ENCODE assay signal across 8 cellular contexts in the genomic region with DNA sequence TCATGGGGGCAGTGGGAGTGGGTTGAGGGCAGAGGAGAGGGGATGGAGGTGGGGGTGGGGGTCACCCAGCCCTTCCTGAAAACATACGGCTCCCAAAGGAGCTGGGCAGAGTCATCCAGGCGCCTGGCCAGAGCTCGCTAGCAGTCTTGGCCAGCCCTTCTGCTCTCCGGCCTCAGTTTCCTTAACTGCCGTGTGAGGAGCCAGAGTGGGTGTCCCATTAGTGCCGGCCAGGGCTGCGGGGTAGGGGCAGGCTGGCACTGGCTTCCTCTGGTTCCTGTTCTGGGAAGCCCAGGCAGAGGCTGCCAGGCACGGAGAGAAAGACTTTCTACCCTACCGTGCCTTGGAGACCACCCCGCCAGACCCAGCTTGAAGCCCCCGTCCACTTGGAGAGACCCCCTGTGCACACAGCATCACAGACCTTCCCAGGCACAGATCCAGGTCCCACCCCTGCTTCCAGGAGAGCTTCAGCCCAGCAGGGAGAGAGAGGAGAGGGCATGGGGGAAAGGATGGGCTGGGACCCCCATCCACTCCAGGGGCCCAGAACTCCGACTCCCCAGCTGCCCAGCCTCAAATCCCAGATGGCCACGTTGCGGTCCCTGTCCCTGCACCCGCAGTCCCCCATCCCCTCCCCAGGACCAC.
DNase-seq lines count a peak whose midpoint lies in the region; ATAC-seq and TF ChIP-seq lines count a peak whose summit lies in the region.

No MANE protein-coding gene starts in this region.

- peak overlapping the region; percentile 85 for H3K4me3 ChIP-seq in skeletal muscle cell (ENCODE audit: low read depth, low read length)

- H3K4me3 Mint-ChIP-seq in WTC11 (peak overlapping the region; percentile 43), glutamatergic neuron (ENCODE audit: unreplicated experiment) (no peak overlapping the region)
- H3K4me3 Mint-ChIP-seq in activated CD8-positive, alpha-beta memory T cell treated with anti-CD3 and anti-CD28 coated beads, Interleukin-2, amount 10 ng/mL, durations not matched to agents 7 days and 5 days, result no peak overlapping the region

- H3K9me3 Mint-ChIP-seq in WTC11 (no peaks in the 10 kb centered on the region), glutamatergic neuron (ENCODE audit: unreplicated experiment) (peaks cover 14% of the 10 kb centered on the region)
- no peaks in the 10 kb centered on the region for H3K9me3 Mint-ChIP-seq in activated CD8-positive, alpha-beta memory T cell treated with anti-CD3 and anti-CD28 coated beads, Interleukin-2, amount 10 ng/mL, durations not matched to agents 7 days and 5 days (ENCODE audit: low read depth)

- H3K4me1 Mint-ChIP-seq in WTC11 (peaks cover 11% of the 10 kb centered on the region; the same call in 1 of the 2 replicates), glutamatergic neuron (ENCODE audit: low read depth, unreplicated experiment) (peaks cover 24% of the 10 kb centered on the region)
- H3K4me1 Mint-ChIP-seq in activated CD8-positive, alpha-beta memory T cell treated with anti-CD3 and anti-CD28 coated beads, Interleukin-2, amount 10 ng/mL, durations not matched to agents 7 days and 5 days, result peaks cover 25% of the 10 kb centered on the region

- CTCF ChIA-PET in WTC11 (lab: Charles Lee), result interaction anchor here (0.6 to 3.6 kb wide), 14 partner anchors 8 to 607 kb away, joined by 3 to 54 read pairs (median 5); no protein-coding TSS in a partner anchor
- CTCF ChIA-PET in activated CD8-positive, alpha-beta memory T cell treated with anti-CD3 and anti-CD28 coated beads, Interleukin-2, amount 10 ng/mL, durations not matched to agents 7 days and 5 days (lab: Charles Lee), result interaction anchor here (1.6 to 2.7 kb wide), 2 partner anchors 11 to 78 kb away, joined by 7 to 10 read pairs; no protein-coding TSS in a partner anchor

- H3K36me3 Mint-ChIP-seq in WTC11 (peaks cover 8% of the 10 kb centered on the region), glutamatergic neuron (ENCODE audit: unreplicated experiment) (peaks cover 5% of the 10 kb centered on the region)
- no peaks in the 10 kb centered on the region for H3K36me3 Mint-ChIP-seq in activated CD8-positive, alpha-beta memory T cell treated with anti-CD3 and anti-CD28 coated beads, Interleukin-2, amount 10 ng/mL, durations not matched to agents 7 days and 5 days

- no peak overlapping the region for H3K27ac Mint-ChIP-seq in WTC11
- H3K27ac Mint-ChIP-seq in glutamatergic neuron (ENCODE audit: unreplicated experiment), result peak overlapping the region; percentile 66
- no peak overlapping the region for H3K27ac Mint-ChIP-seq in activated CD8-positive, alpha-beta memory T cell treated with anti-CD3 and anti-CD28 coated beads, Interleukin-2, amount 10 ng/mL, durations not matched to agents 7 days and 5 days

- DNase-seq in EH (ENCODE audit: low read depth), result peak; percentile 19
- DNase-seq in WTC11 (ENCODE audit: low spot score), result no peak
- no peak for DNase-seq in glutamatergic neuron
- DNase-seq in skeletal muscle cell (ENCODE audit: low read depth), result no peak
- no peak for DNase-seq in RPMI8226
- DNase-seq in activated CD8-positive, alpha-beta memory T cell treated with anti-CD3 and anti-CD28 coated beads, Interleukin-2, amount 10 ng/mL, durations not matched to agents 7 days and 5 days, result no peak
- DNase-seq in occipital lobe (lab: John Stamatoyannopoulos, UW), result no peak

- TF ChIP-seq CTCF in WTC11 (IDR thresholded peaks at IDR 0.05) (no peak), glutamatergic neuron (IDR thresholded peaks at IDR 0.05; ENCODE audit: partially characterized antibody, unreplicated experiment) (no peak)

- POLR2A ChIA-PET in WTC11 (lab: Charles Lee), result interaction anchor here (0.6 to 0.7 kb wide), 2 partner anchors 41 to 115 kb away, joined by 3 to 5 read pairs; no protein-coding TSS in a partner anchor

- H3K27me3 Mint-ChIP-seq in WTC11 (ENCODE audit: low read depth) (no peaks in the 10 kb centered on the region), glutamatergic neuron (ENCODE audit: unreplicated experiment) (peaks cover 13% of the 10 kb centered on the region)
- H3K27me3 Mint-ChIP-seq in activated CD8-positive, alpha-beta memory T cell treated with anti-CD3 and anti-CD28 coated beads, Interleukin-2, amount 10 ng/mL, durations not matched to agents 7 days and 5 days, result no peaks in the 10 kb centered on the region

- ATAC-seq in WTC11, result no peak
- no peak for ATAC-seq in activated CD8-positive, alpha-beta memory T cell treated with anti-CD3 and anti-CD28 coated beads, Interleukin-2, amount 10 ng/mL, durations not matched to agents 7 days and 5 days
- ATAC-seq in HG03196 (IDR thresholded peaks at IDR 0.05; ENCODE audit: unreplicated experiment), result no peak

TF ChIP-seq in WTC11, 78 proteins besides CTCF, POLR2A, EP300 and RAD21 (continues in another document):
- TF ChIP-seq, protein P1, sequence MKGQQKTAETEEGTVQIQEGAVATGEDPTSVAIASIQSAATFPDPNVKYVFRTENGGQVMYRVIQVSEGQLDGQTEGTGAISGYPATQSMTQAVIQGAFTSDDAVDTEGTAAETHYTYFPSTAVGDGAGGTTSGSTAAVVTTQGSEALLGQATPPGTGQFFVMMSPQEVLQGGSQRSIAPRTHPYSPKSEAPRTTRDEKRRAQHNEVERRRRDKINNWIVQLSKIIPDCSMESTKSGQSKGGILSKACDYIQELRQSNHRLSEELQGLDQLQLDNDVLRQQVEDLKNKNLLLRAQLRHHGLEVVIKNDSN (CRISPR knock-in tag; IDR thresholded peaks at IDR 0.05), result no peak
- TF ChIP-seq ELF4 (CRISPR knock-in tag; IDR thresholded peaks at IDR 0.05; ENCODE audit: low read depth), result no peak
- no peak for TF ChIP-seq ZNF121 (CRISPR knock-in tag; IDR thresholded peaks at IDR 0.05)
- no peak for TF ChIP-seq ZNF232 (CRISPR knock-in tag; IDR thresholded peaks at IDR 0.05)
- TF ChIP-seq, protein P2, sequence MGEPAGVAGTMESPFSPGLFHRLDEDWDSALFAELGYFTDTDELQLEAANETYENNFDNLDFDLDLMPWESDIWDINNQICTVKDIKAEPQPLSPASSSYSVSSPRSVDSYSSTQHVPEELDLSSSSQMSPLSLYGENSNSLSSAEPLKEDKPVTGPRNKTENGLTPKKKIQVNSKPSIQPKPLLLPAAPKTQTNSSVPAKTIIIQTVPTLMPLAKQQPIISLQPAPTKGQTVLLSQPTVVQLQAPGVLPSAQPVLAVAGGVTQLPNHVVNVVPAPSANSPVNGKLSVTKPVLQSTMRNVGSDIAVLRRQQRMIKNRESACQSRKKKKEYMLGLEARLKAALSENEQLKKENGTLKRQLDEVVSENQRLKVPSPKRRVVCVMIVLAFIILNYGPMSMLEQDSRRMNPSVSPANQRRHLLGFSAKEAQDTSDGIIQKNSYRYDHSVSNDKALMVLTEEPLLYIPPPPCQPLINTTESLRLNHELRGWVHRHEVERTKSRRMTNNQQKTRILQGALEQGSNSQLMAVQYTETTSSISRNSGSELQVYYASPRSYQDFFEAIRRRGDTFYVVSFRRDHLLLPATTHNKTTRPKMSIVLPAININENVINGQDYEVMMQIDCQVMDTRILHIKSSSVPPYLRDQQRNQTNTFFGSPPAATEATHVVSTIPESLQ (CRISPR knock-in tag; IDR thresholded peaks at IDR 0.05), result no peak
- TF ChIP-seq CREM (CRISPR knock-in tag; IDR thresholded peaks at IDR 0.05), result no peak
- no peak for TF ChIP-seq GRHL2 (CRISPR knock-in tag; IDR thresholded peaks at IDR 0.05; ENCODE audit: insufficient replicate concordance, severe bottlenecking)
- TF ChIP-seq, protein P3, sequence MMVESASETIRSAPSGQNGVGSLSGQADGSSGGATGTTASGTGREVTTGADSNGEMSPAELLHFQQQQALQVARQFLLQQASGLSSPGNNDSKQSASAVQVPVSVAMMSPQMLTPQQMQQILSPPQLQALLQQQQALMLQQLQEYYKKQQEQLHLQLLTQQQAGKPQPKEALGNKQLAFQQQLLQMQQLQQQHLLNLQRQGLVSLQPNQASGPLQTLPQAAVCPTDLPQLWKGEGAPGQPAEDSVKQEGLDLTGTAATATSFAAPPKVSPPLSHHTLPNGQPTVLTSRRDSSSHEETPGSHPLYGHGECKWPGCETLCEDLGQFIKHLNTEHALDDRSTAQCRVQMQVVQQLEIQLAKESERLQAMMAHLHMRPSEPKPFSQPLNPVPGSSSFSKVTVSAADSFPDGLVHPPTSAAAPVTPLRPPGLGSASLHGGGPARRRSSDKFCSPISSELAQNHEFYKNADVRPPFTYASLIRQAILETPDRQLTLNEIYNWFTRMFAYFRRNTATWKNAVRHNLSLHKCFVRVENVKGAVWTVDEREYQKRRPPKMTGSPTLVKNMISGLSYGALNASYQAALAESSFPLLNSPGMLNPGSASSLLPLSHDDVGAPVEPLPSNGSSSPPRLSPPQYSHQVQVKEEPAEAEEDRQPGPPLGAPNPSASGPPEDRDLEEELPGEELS (CRISPR knock-in tag; IDR thresholded peaks at IDR 0.05), result no peak
- no peak for TF ChIP-seq GTF2I (CRISPR knock-in tag; conservative IDR thresholded peaks at IDR 0.05)
- no peak for TF ChIP-seq NFYB (CRISPR knock-in tag; conservative IDR thresholded peaks at IDR 0.05; ENCODE audit: low read depth)
- TF ChIP-seq GABPB1 (CRISPR knock-in tag; IDR thresholded peaks at IDR 0.05), result no peak
- TF ChIP-seq, protein P4, sequence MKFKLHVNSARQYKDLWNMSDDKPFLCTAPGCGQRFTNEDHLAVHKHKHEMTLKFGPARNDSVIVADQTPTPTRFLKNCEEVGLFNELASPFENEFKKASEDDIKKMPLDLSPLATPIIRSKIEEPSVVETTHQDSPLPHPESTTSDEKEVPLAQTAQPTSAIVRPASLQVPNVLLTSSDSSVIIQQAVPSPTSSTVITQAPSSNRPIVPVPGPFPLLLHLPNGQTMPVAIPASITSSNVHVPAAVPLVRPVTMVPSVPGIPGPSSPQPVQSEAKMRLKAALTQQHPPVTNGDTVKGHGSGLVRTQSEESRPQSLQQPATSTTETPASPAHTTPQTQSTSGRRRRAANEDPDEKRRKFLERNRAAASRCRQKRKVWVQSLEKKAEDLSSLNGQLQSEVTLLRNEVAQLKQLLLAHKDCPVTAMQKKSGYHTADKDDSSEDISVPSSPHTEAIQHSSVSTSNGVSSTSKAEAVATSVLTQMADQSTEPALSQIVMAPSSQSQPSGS (CRISPR knock-in tag; IDR thresholded peaks at IDR 0.05; ENCODE audit: borderline replicate concordance, low read depth), result no peak
- TF ChIP-seq, protein P5, sequence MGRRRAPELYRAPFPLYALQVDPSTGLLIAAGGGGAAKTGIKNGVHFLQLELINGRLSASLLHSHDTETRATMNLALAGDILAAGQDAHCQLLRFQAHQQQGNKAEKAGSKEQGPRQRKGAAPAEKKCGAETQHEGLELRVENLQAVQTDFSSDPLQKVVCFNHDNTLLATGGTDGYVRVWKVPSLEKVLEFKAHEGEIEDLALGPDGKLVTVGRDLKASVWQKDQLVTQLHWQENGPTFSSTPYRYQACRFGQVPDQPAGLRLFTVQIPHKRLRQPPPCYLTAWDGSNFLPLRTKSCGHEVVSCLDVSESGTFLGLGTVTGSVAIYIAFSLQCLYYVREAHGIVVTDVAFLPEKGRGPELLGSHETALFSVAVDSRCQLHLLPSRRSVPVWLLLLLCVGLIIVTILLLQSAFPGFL (CRISPR knock-in tag; IDR thresholded peaks at IDR 0.05; ENCODE audit: borderline replicate concordance), result no peak
